ENCODE assay signal across 15 cellular contexts in the genomic region with DNA sequence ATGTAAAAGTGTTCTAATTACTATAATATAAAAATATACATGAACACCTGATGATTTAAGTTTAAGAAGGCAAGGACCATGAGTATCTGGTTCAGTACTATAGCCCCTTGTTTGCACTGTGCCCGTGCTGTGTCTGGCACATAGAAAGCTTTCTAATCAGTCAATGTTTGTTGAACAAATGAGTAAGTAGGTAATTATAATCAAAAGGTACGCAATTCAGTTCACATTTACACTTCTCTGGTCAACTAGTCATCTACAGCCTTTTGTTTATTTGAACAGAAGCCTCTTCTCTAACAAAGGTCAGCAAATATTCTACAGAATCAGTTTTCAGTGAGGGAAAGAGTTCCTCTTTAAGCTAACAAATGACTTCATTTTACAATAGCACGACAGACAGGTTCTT.
"Had no signal": no experiment of that assay in that cellular context is flagged by ENCODE, and none has a peak within 500 bp of the region (broad histone marks: within the 10 kb centered on the region; RNA-seq: fewer than 3 reads in every experiment).

No MANE protein-coding gene starts in this region.

- H3K4me3 ChIP-seq: tibial artery, uterus had no signal

- H3K27me3 ChIP-seq: brain microvascular endothelial cell, tibial artery, uterus had no signal

- H3K4me3 Mint-ChIP-seq: activated CD4-positive, alpha-beta memory T cell treated with anti-CD3 and anti-CD28 coated beads for 36 hours; activated naive CD8-positive, alpha-beta T cell; activated T-cell treated with anti-CD3 and anti-CD28 coated beads, Interleukin-2, amount 50 U/mL, for 4 hours; dendritic cell treated with granulocyte-macrophage colony-stimulating factor and Interleukin-4, amounts not matched to agents 40 ng/mL and 50 ng/mL, for 4 days; stimulated activated effector memory CD8-positive, alpha-beta T cell treated with anti-CD3 and anti-CD28 coated beads, Interleukin-12 subunit alpha, Interleukin-12 subunit beta, amount 100 ng/mL, for 72 hours had no signal

- H3K4me1 ChIP-seq: tibial artery, uterus had no signal

- H3K27ac Mint-ChIP-seq: activated CD4-positive, alpha-beta memory T cell treated with anti-CD3 and anti-CD28 coated beads for 36 hours; activated naive CD8-positive, alpha-beta T cell; dendritic cell treated with granulocyte-macrophage colony-stimulating factor and Interleukin-4, amounts not matched to agents 40 ng/mL and 50 ng/mL, for 4 days; stimulated activated effector memory CD8-positive, alpha-beta T cell treated with anti-CD3 and anti-CD28 coated beads, Interleukin-12 subunit alpha, Interleukin-12 subunit beta, amount 100 ng/mL, for 72 hours had no signal

- H3K27me3 Mint-ChIP-seq: activated CD4-positive, alpha-beta memory T cell treated with anti-CD3 and anti-CD28 coated beads for 36 hours; activated naive CD8-positive, alpha-beta T cell; dendritic cell treated with granulocyte-macrophage colony-stimulating factor and Interleukin-4, amounts not matched to agents 40 ng/mL and 50 ng/mL, for 4 days had no signal

- H3K27ac ChIP-seq: brain microvascular endothelial cell, tibial artery, uterus, VCaP had no signal

- H3K9me3 Mint-ChIP-seq: activated CD4-positive, alpha-beta memory T cell treated with anti-CD3 and anti-CD28 coated beads for 36 hours; activated T-cell treated with anti-CD3 and anti-CD28 coated beads, Interleukin-2, amount 50 U/mL, for 4 hours; dendritic cell treated with granulocyte-macrophage colony-stimulating factor and Interleukin-4, amounts not matched to agents 40 ng/mL and 50 ng/mL, for 4 days had no signal

- H3K9me3 ChIP-seq: tibial artery, uterus had no signal

- H3K36me3 Mint-ChIP-seq: activated CD4-positive, alpha-beta memory T cell treated with anti-CD3 and anti-CD28 coated beads for 36 hours; activated naive CD8-positive, alpha-beta T cell; stimulated activated effector memory CD8-positive, alpha-beta T cell treated with anti-CD3 and anti-CD28 coated beads, Interleukin-12 subunit alpha, Interleukin-12 subunit beta, amount 100 ng/mL, for 72 hours had no signal

- DNase-seq: activated CD4-positive, alpha-beta memory T cell treated with anti-CD3 and anti-CD28 coated beads for 36 hours; activated gamma-delta T cell; activated T-cell treated with anti-CD3 and anti-CD28 coated beads, Interleukin-2, amount 50 U/mL, for 4 hours; amygdala; brain microvascular endothelial cell; cerebellar nuclear complex; hippocampal formation; kidney glomerular epithelial cell; retina; tibial artery; uterus had no signal

- H3K36me3 ChIP-seq: brain microvascular endothelial cell, tibial artery, uterus had no signal

- H3K4me1 Mint-ChIP-seq: stimulated activated effector memory CD8-positive, alpha-beta T cell treated with anti-CD3 and anti-CD28 coated beads, Interleukin-12 subunit alpha, Interleukin-12 subunit beta, amount 100 ng/mL, for 72 hours had no signal

- ATAC-seq: activated T-cell treated with anti-CD3 and anti-CD28 coated beads, Interleukin-2, amount 50 U/mL, for 4 hours; stimulated activated effector memory CD8-positive, alpha-beta T cell treated with anti-CD3 and anti-CD28 coated beads, Interleukin-12 subunit alpha, Interleukin-12 subunit beta, amount 100 ng/mL, for 72 hours had no signal
